ENCODE assay signal across 22 cellular contexts in genomic region chr7:108080094-108080656, GRCh38. TPM values are rescaled to one million over a fixed set of nuclear protein-coding genes. Genes with fewer than 3 reads are reported as not detected.
DNase-seq lines count a peak whose midpoint lies in the region; TF ChIP-seq lines count a peak whose summit lies in the region.
"Had no signal": no experiment of that assay in that cellular context is flagged by ENCODE, and none has a peak within 500 bp of the region (broad histone marks: within the 10 kb centered on the region; RNA-seq: fewer than 3 reads in every experiment).

No MANE protein-coding gene starts in this region.

- H3K4me1 Mint-ChIP-seq in MCF 10A (ENCODE audit: insufficient read depth, unreplicated experiment), result peaks cover 27% of the 10 kb centered on the region
- H3K4me1 Mint-ChIP-seq: activated T-helper 17 cell treated with anti-CD3 and anti-CD28 coated beads, Interleukin-2, amount 50 U/mL, for 72 hours had no signal

- H3K27me3 ChIP-seq in breast epithelium, result no peaks in the 10 kb centered on the region
- H3K27me3 ChIP-seq in sigmoid colon, result no peaks in the 10 kb centered on the region
- no peaks in the 10 kb centered on the region for H3K27me3 ChIP-seq in prostate gland (replicated peaks; ENCODE audit: insufficient read depth)
- H3K27me3 ChIP-seq in ovary, result no peaks in the 10 kb centered on the region
- H3K27me3 ChIP-seq: SJCRH30, upper lobe of right lung had no signal

- intact Hi-C loops in MCF 10A (cut with micrococcal nuclease), result no loop called here
- intact Hi-C loops in breast epithelium (cut with DNase I; ENCODE audit: low total_unique reads), result no loop called here
- intact Hi-C loops in sigmoid colon (cut with DNase I), result no loop called here
- intact Hi-C loops in prostate gland (cut with DNase I), result no loop called here
- intact Hi-C loops in ovary (cut with DNase I), result no loop called here

- H3K4me1 ChIP-seq in breast epithelium (no peaks in the 10 kb centered on the region), sigmoid colon (peaks cover 0 to 37% (median 32%) of the 10 kb centered on the region in 4 donors), prostate gland (replicated peaks) (no peaks in the 10 kb centered on the region), ovary (ENCODE audit: insufficient read depth) (peaks cover 5% of the 10 kb centered on the region)

- CTCF ChIA-PET in MCF 10A (lab: Yijun Ruan, JAX), result interaction anchor here (1.0 kb wide), 1 partner anchor 38 kb away, joined by 3 read pairs; no protein-coding TSS in a partner anchor

- DNase-seq in MCF 10A (ENCODE audit: unreplicated experiment) (no peak), breast epithelium (ENCODE audit: low spot score in 2 of 2) (no peak), SK-N-DZ (ENCODE audit: low spot score) (peak; percentile 24), epithelial cell of prostate (ENCODE audit: low read depth, low spot score) (no peak), sigmoid colon (no peak), prostate gland (ENCODE audit: low spot score) (no peak), ovary (no peak), HK-2 (ENCODE audit: unreplicated experiment) (no peak)
- DNase-seq: activated CD8-positive, alpha-beta memory T cell treated with anti-CD3 and anti-CD28 coated beads for 24 hours; amygdala; cortex of kidney; GF-D8; H9; NCI-H2081 treated with DMSO at 0.1 percent for 48 hours; nucleus accumbens; SJCRH30; stimulated activated naive CD4-positive, alpha-beta T cell treated with Interleukin-2 at 50 U/mL for 16 hours; upper lobe of right lung had no signal

- no peak overlapping the region for H3K4me3 ChIP-seq in breast epithelium
- H3K4me3 ChIP-seq in sigmoid colon, result no peak overlapping the region
- no peak overlapping the region for H3K4me3 ChIP-seq in prostate gland
- H3K4me3 ChIP-seq in ovary, result no peak overlapping the region
- H3K4me3 ChIP-seq: SJCRH30, skin epidermis, upper lobe of right lung had no signal

- H3K27ac Mint-ChIP-seq in MCF 10A (ENCODE audit: low read depth, unreplicated experiment), result peak overlapping the region; percentile 29
- H3K27ac Mint-ChIP-seq: activated T-helper 17 cell treated with anti-CD3 and anti-CD28 coated beads, Interleukin-2, amount 50 U/mL, for 72 hours; H9 had no signal

- TF ChIP-seq POLR2A in breast epithelium (IDR thresholded peaks at IDR 0.05) (no peak), sigmoid colon (IDR thresholded peaks at IDR 0.05) (no peak), prostate gland (IDR thresholded peaks at IDR 0.05) (no peak), ovary (IDR thresholded peaks at IDR 0.05) (no peak)

- no peak overlapping the region for H3K4me3 Mint-ChIP-seq in MCF 10A (ENCODE audit: unreplicated experiment)
- H3K4me3 Mint-ChIP-seq: activated T-helper 17 cell treated with anti-CD3 and anti-CD28 coated beads, Interleukin-2, amount 50 U/mL, for 72 hours; H9 had no signal

- POLR2A ChIA-PET in MCF 10A (lab: Yijun Ruan, JAX), result interaction anchor here (0.8 to 2.3 kb wide), 5 partner anchors 8 to 77 kb away, joined by 4 to 6 read pairs (median 4); partner anchors contain the start of gene LAMB1

- BruUV-seq in MCF 10A (replicated peaks; lab: Mats Ljungman, UMichigan), result no TSS peak

- no peaks in the 10 kb centered on the region for H3K27me3 Mint-ChIP-seq in MCF 10A (ENCODE audit: insufficient read depth, unreplicated experiment)
- H3K27me3 Mint-ChIP-seq: activated T-helper 17 cell treated with anti-CD3 and anti-CD28 coated beads, Interleukin-2, amount 50 U/mL, for 72 hours had no signal

- H3K36me3 ChIP-seq in breast epithelium (no peaks in the 10 kb centered on the region), sigmoid colon (no peaks in the 10 kb centered on the region), prostate gland (no peaks in the 10 kb centered on the region), ovary (no peaks in the 10 kb centered on the region)
- H3K36me3 ChIP-seq: SJCRH30, upper lobe of right lung had no signal

- TF ChIP-seq CTCF in MCF 10A (IDR thresholded peaks at IDR 0.05; ENCODE audit: unreplicated experiment) (no peak), breast epithelium (IDR thresholded peaks at IDR 0.05) (no peak), sigmoid colon (IDR thresholded peaks at IDR 0.05) (no peak), prostate gland (IDR thresholded peaks at IDR 0.05) (no peak), ovary (IDR thresholded peaks at IDR 0.05) (no peak)

- H3K9me3 Mint-ChIP-seq in MCF 10A (ENCODE audit: unreplicated experiment), result peaks cover 9% of the 10 kb centered on the region

- TF ChIP-seq EP300 in sigmoid colon (IDR thresholded peaks at IDR 0.05) (no peak), ovary (IDR thresholded peaks at IDR 0.05) (no peak)

- peaks cover 9% of the 10 kb centered on the region for H3K36me3 Mint-ChIP-seq in MCF 10A (ENCODE audit: insufficient read depth, unreplicated experiment)

- H3K27ac ChIP-seq in breast epithelium (no peak overlapping the region), epithelial cell of prostate (peak overlapping the region; percentile 13), sigmoid colon (peak overlapping the region in 3 of 4 donors; percentile 51 to 81 (median 79)), prostate gland (no peak overlapping the region), ovary (no peak overlapping the region)
- H3K27ac ChIP-seq: SJCRH30, upper lobe of right lung had no signal

- H3K9me3 ChIP-seq in breast epithelium (peaks cover 0 to 11% of the 10 kb centered on the region in 2 donors), sigmoid colon (no peaks in the 10 kb centered on the region), prostate gland (no peaks in the 10 kb centered on the region), ovary (no peaks in the 10 kb centered on the region)
- H3K9me3 ChIP-seq: SJCRH30, upper lobe of right lung had no signal

- WGBS in sigmoid colon, 2 donors, result 75 to 87% methylated on average over 4 of the region's 4 CpGs
- WGBS in prostate gland, result 90% methylated on average over 4 of the region's 4 CpGs
- WGBS in ovary, 3 donors, result 16 to 33% (median 20%) methylated on average over 4 of the region's 4 CpGs

RNA-seq across cellular contexts. Expression of gene LAMB4, which starts 50.0 kb away (rescaled TPM):
- total RNA-seq in MCF 10A (2022) (0.35 TPM in 1 of 2 replicates, not detected in the other), breast epithelium (under 1 TPM; 0.29 to 0.98 (median 0.48) TPM), sigmoid colon (1 to 10 TPM in 1 of 4 donors, under 1 TPM in 1, not detected in 2; 0.14 to 2.0 TPM), prostate gland (under 1 TPM in 1 of 2 donors, not detected in 1; 0.85 TPM), ovary (not detected)
- polyA plus RNA-seq in SK-N-DZ (2014; cell fraction: cytosol; rRNA removed), result not detected in 2 replicates
- polyA plus RNA-seq in SK-N-DZ (2014; cell fraction: nucleus; rRNA removed), result 0.05 TPM in 1 of 2 replicates, not detected in the other
- polyA plus RNA-seq in sigmoid colon (under 1 TPM in 1 of 3 donors, not detected in 2; 0.04 TPM), ovary (under 1 TPM; 0.10 to 0.17 TPM)
- total RNA-seq: A172; activated T-helper 17 cell treated with anti-CD3 and anti-CD28 coated beads, Interleukin-2, amount 50 U/mL, for 72 hours; H9; kidney epithelial cell; SJCRH30; upper lobe of right lung had no signal

Comparison
In these comparisons a context has a peak if more than half of its experiments do, and no peak if none do; other contexts are left out.
1. H3K27ac ChIP-seq: peak in epithelial cell of prostate (single experiment) and sigmoid colon (3 of 4); none in breast epithelium (0 of 2), prostate gland (0 of 2) and ovary (0 of 2).